20 cellular contexts compared by ENCODE assay signal in genomic region chr11:104222464-104222863, GRCh38. TPM values are rescaled to one million over a fixed set of nuclear protein-coding genes. Genes with fewer than 3 reads are reported as not detected.
DNase-seq lines count a peak whose midpoint lies in the region; ATAC-seq and TF ChIP-seq lines count a peak whose summit lies in the region.
"Had no signal": no experiment of that assay in that cellular context is flagged by ENCODE, and none has a peak within 500 bp of the region (broad histone marks: within the 10 kb centered on the region; RNA-seq: fewer than 3 reads in every experiment).

No MANE protein-coding gene starts in this region.

- H3K27me3 ChIP-seq in Karpas-422 (ENCODE audit: low read length) = no peaks in the 10 kb centered on the region
- peaks cover 3% of the 10 kb centered on the region for H3K27me3 ChIP-seq in PC-3 (ENCODE audit: low read length)
- H3K27me3 ChIP-seq: BE2C had no signal

- H3K27me3 Mint-ChIP-seq in neural crest cell (ENCODE audit: low read depth) = no peaks in the 10 kb centered on the region
- no peaks in the 10 kb centered on the region for H3K27me3 Mint-ChIP-seq in stimulated activated naive CD8-positive, alpha-beta T cell treated with anti-CD3 and anti-CD28 coated beads, Interleukin-15, amount 100 ng/mL, for 72 hours
- H3K27me3 Mint-ChIP-seq: CD4-positive, alpha-beta T cell had no signal

- no peaks in the 10 kb centered on the region for H3K36me3 Mint-ChIP-seq in neural crest cell (ENCODE audit: low read depth)

- TF ChIP-seq CTCF in PC-3 (conservative IDR thresholded peaks at IDR 0.05; ENCODE audit: low read depth, low read length) (peak; percentile 41; the same call in 1 of the 2 replicates), neural crest cell (conservative IDR thresholded peaks at IDR 0.05) (no peak), RWPE1 (conservative IDR thresholded peaks at IDR 0.05; ENCODE audit: low read depth) (no peak)

- DNase-seq in DMS 273 (lab: John Stamatoyannopoulos, UW; ENCODE audit: unreplicated experiment) = peak; percentile 1
- no peak for DNase-seq in DMS 273 treated with DMSO at 0.1 percent for 48 hours (lab: John Stamatoyannopoulos, UW)
- DNase-seq in Karpas-422 = peak; percentile 85
- peak; percentile 49 for DNase-seq in PC-3
- DNase-seq in neural crest cell (ENCODE audit: low read depth, low spot score) = no peak
- DNase-seq in RWPE1 (ENCODE audit: low spot score) = no peak
- DNase-seq in COR-L47 (lab: John Stamatoyannopoulos, UW) = no peak
- DNase-seq in stimulated activated naive CD8-positive, alpha-beta T cell treated with anti-CD3 and anti-CD28 coated beads, Interleukin-15, amount 100 ng/mL, for 72 hours = no peak
- DNase-seq: 8988T; BE2C; CD4-positive, alpha-beta T cell; GOT3; NCI-H1048; NCI-H146; NCI-H2081; NCI-H524; NK-92 treated with Interleukin-12 subunit alpha and Interleukin-12 subunit beta, amount 100 ng/mL, for 24 hours; SK-N-SH had no signal

- H3K9me3 Mint-ChIP-seq in neural crest cell = peaks cover 2% of the 10 kb centered on the region
- H3K9me3 Mint-ChIP-seq in stimulated activated naive CD8-positive, alpha-beta T cell treated with anti-CD3 and anti-CD28 coated beads, Interleukin-15, amount 100 ng/mL, for 72 hours = peaks cover 6 to 10% of the 10 kb centered on the region in 2 donors

- H3K79me2 ChIP-seq in Karpas-422 (ENCODE audit: low read length) = no peaks in the 10 kb centered on the region
- H3K79me2 ChIP-seq in PC-3 (ENCODE audit: low read length) = no peaks in the 10 kb centered on the region

- H3K9me2 ChIP-seq in Karpas-422 (replicated peaks; ENCODE audit: insufficient read depth, low read length) (no peaks in the 10 kb centered on the region; the same call in 1 of the 2 replicates), PC-3 (replicated peaks; ENCODE audit: low read length) (no peaks in the 10 kb centered on the region)
- H3K9me2 ChIP-seq: SK-N-SH had no signal

- H3K4me3 ChIP-seq in Karpas-422 (ENCODE audit: low read length) = no peak overlapping the region
- H3K4me3 ChIP-seq in PC-3 (ENCODE audit: low read length) = no peak overlapping the region

- H3K27ac ChIP-seq in Karpas-422 (ENCODE audit: low read length) (no peak overlapping the region), PC-3 (ENCODE audit: low read length) (no peak overlapping the region), RWPE1 (no peak overlapping the region)

- intact Hi-C loops in PC-3 (cut with micrococcal nuclease) = no loop called here

- H4K20me1 ChIP-seq in Karpas-422 (ENCODE audit: insufficient read depth, low read depth, low read length) = no peaks in the 10 kb centered on the region
- no peaks in the 10 kb centered on the region for H4K20me1 ChIP-seq in PC-3 (ENCODE audit: low read length)

- H3K4me1 Mint-ChIP-seq in neural crest cell = no peaks in the 10 kb centered on the region
- no peaks in the 10 kb centered on the region for H3K4me1 Mint-ChIP-seq in stimulated activated naive CD8-positive, alpha-beta T cell treated with anti-CD3 and anti-CD28 coated beads, Interleukin-15, amount 100 ng/mL, for 72 hours

- no TSS peak for BruUV-seq in PC-3 (replicated peaks; lab: Mats Ljungman, UMichigan)

- peak overlapping the region; percentile 53 for H3K27ac Mint-ChIP-seq in neural crest cell (ENCODE audit: unreplicated experiment)
- no peak overlapping the region for H3K27ac Mint-ChIP-seq in stimulated activated naive CD8-positive, alpha-beta T cell treated with anti-CD3 and anti-CD28 coated beads, Interleukin-15, amount 100 ng/mL, for 72 hours
- H3K27ac Mint-ChIP-seq: CD4-positive, alpha-beta T cell; IgD-negative memory B cell had no signal

- H3K4me2 ChIP-seq in Karpas-422 (ENCODE audit: low read depth, low read length, poor library complexity, severe bottlenecking) (no peak overlapping the region), PC-3 (ENCODE audit: low read length) (no peak overlapping the region)
- H3K4me2 ChIP-seq: SK-N-SH had no signal

- H3K4me1 ChIP-seq in Karpas-422 (ENCODE audit: low read length) = peaks cover 17% of the 10 kb centered on the region
- no peaks in the 10 kb centered on the region for H3K4me1 ChIP-seq in PC-3 (ENCODE audit: insufficient read depth, low read length)
- H3K4me1 ChIP-seq: BE2C had no signal

- peak; percentile 31; the same call in 1 of the 2 replicates for ATAC-seq in PC-3
- ATAC-seq in stimulated activated naive CD8-positive, alpha-beta T cell treated with anti-CD3 and anti-CD28 coated beads, Interleukin-15, amount 100 ng/mL, for 72 hours = no peak

- no peaks in the 10 kb centered on the region for H3K36me3 ChIP-seq in Karpas-422 (ENCODE audit: insufficient read depth, low read length)
- no peaks in the 10 kb centered on the region for H3K36me3 ChIP-seq in PC-3 (ENCODE audit: low read depth, low read length)
- H3K36me3 ChIP-seq: BE2C had no signal

- CTCF ChIA-PET in PC-3 (lab: Charles Lee) (no interaction called here), RWPE1 (lab: Yijun Ruan, JAX) (no interaction called here)

- H3K9ac ChIP-seq in Karpas-422 (ENCODE audit: low read length) (no peak overlapping the region), PC-3 (ENCODE audit: low read length) (no peak overlapping the region)
- H3K9ac ChIP-seq: SK-N-SH had no signal

- POLR2A ChIA-PET in PC-3 (lab: Charles Lee; ENCODE audit: unreplicated experiment) = no interaction called here
- POLR2A ChIA-PET in RWPE1 (lab: Yijun Ruan, JAX; ENCODE audit: low non-redundant PET) = no interaction called here

- no peaks in the 10 kb centered on the region for H3F3A ChIP-seq in PC-3 (ENCODE audit: low read length, unreplicated experiment)

- no peak overlapping the region for H3K4me3 Mint-ChIP-seq in neural crest cell
- H3K4me3 Mint-ChIP-seq in stimulated activated naive CD8-positive, alpha-beta T cell treated with anti-CD3 and anti-CD28 coated beads, Interleukin-15, amount 100 ng/mL, for 72 hours = no peak overlapping the region
- H3K4me3 Mint-ChIP-seq: CD4-positive, alpha-beta T cell; IgD-negative memory B cell had no signal

- H3K9me3 ChIP-seq in Karpas-422 (ENCODE audit: low read length) = no peaks in the 10 kb centered on the region
- H3K9me3 ChIP-seq in PC-3 (ENCODE audit: low read length) = no peaks in the 10 kb centered on the region
- H3K9me3 ChIP-seq: BE2C, SK-N-SH had no signal

- H2AFZ ChIP-seq in Karpas-422 (ENCODE audit: low read length) (no peak overlapping the region), PC-3 (ENCODE audit: low read length) (no peak overlapping the region)

RNA-seq across cellular contexts. Expression of gene PDGFD, which starts 58.5 kb away (rescaled TPM):
- 205 and 360 TPM in 2 replicates for total RNA-seq in Karpas-422 (2014; rRNA removed; shearing (Covaris generic); ENCODE audit: low replicate concordance)
- 3.7 and 5.0 TPM in 2 replicates for total RNA-seq in PC-3 (2014; rRNA removed)
- 3.3 and 3.4 TPM in 2 replicates for total RNA-seq in neural crest cell
- total RNA-seq: CD4-positive, alpha-beta T cell; T-helper 1 cell treated with Interleukin-12 subunit alpha and Interleukin-12 subunit beta and Interleukin-4 antibody, amounts not matched to agents 30 ng/mL and 1 ng/mL, for 36 hours had no signal

Comparison
In these comparisons a context has a peak if more than half of its experiments do, and no peak if none do; other contexts are left out.
1. DNase-seq: peak in DMS 273 (single experiment), Karpas-422 (single experiment) and PC-3 (single experiment); none in DMS 273 treated with DMSO at 0.1 percent for 48 hours (single experiment), neural crest cell (single experiment), RWPE1 (single experiment), COR-L47 (single experiment) and stimulated activated naive CD8-positive, alpha-beta T cell treated with anti-CD3 and anti-CD28 coated beads, Interleukin-15, amount 100 ng/mL, for 72 hours (0 of 2).
2. RNA of gene PDGFD, which starts 58.5 kb away (total RNA-seq): 205 to 360 TPM in Karpas-422; 3.7 to 5.0 TPM in PC-3 and 3.3 to 3.4 TPM in neural crest cell; every median in the first group is over 10 times any median in the second.